ENCODE assay signal across 25 cellular contexts in the genomic region with DNA sequence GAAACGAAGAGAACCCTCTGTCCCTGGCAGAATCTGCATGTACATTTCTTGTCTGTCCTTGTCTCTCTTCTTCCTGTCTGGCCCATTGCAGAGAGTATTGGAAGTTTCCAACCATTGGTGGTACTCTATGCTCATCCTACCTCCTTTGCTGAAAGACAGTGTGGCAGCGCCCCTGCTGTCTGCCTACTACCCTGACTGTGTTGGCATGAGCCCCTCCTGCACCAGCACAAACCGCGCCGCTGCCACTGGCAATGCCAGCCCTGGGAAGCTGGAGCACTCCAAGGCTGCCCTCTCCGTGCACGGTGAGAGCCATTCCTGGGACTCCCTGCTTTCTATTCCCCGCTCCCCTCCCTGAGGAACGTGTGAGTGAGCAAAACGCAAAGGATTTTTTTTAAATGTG.
"Had no signal": no experiment of that assay in that cellular context is flagged by ENCODE, and none has a peak within 500 bp of the region (broad histone marks: within the 10 kb centered on the region; RNA-seq: fewer than 3 reads in every experiment).

No MANE protein-coding gene starts in this region.

- DNase-seq: activated CD4-positive, alpha-beta memory T cell treated with anti-CD3 and anti-CD28 coated beads for 36 hours; activated CD4-positive, alpha-beta T cell treated with anti-CD3 and anti-CD28 coated beads, Interleukin-2, amount 10 ng/mL, durations not matched to agents 7 days and 5 days; activated CD4-positive, CD25-positive, alpha-beta regulatory T cell; activated gamma-delta T cell; activated naive CD4-positive, alpha-beta T cell treated with anti-CD3 and anti-CD28 coated beads for 36 hours; activated T-cell treated with anti-CD3 and anti-CD28 coated beads for 4 hours; activated T-cell treated with anti-CD3 and anti-CD28 coated beads, Interleukin-2, amount 50 U/mL, for 48 hours; aorta; caudate nucleus; MM.1S; NCI-H1105; NCI-H1436; NCI-H1694 treated with DMSO at 0.1 percent for 48 hours; NCI-H2029 treated with DMSO at 0.1 percent for 48 hours; NCI-H446; NCI-H524; PC-3; SIG-M5; T-cell; T-helper 2 cell; T1000 had no signal

- H3K4me1 ChIP-seq: breast epithelium had no signal

- H3K4me3 Mint-ChIP-seq: activated CD4-positive, alpha-beta memory T cell treated with anti-CD3 and anti-CD28 coated beads for 36 hours; activated CD4-positive, alpha-beta T cell treated with anti-CD3 and anti-CD28 coated beads, Interleukin-2, amount 10 ng/mL, durations not matched to agents 7 days and 5 days; activated naive CD4-positive, alpha-beta T cell treated with anti-CD3 and anti-CD28 coated beads for 36 hours; activated naive CD8-positive, alpha-beta T cell; activated T-helper 17 cell treated with anti-CD3 and anti-CD28 coated beads, Interleukin-2, amount 50 U/mL, for 72 hours; T-cell had no signal

- H3K9me3 Mint-ChIP-seq: activated CD4-positive, alpha-beta memory T cell treated with anti-CD3 and anti-CD28 coated beads for 36 hours; activated CD4-positive, alpha-beta T cell treated with anti-CD3 and anti-CD28 coated beads, Interleukin-2, amount 10 ng/mL, durations not matched to agents 7 days and 5 days; activated naive CD4-positive, alpha-beta T cell treated with anti-CD3 and anti-CD28 coated beads for 36 hours; activated T-helper 17 cell treated with anti-CD3 and anti-CD28 coated beads, Interleukin-2, amount 50 U/mL, for 72 hours; T-cell had no signal

- H3K4me3 ChIP-seq: breast epithelium, SK-N-MC had no signal

- H3K9me3 ChIP-seq: breast epithelium had no signal

- H3K27me3 Mint-ChIP-seq: activated CD4-positive, alpha-beta memory T cell treated with anti-CD3 and anti-CD28 coated beads for 36 hours; activated CD4-positive, alpha-beta T cell treated with anti-CD3 and anti-CD28 coated beads, Interleukin-2, amount 10 ng/mL, durations not matched to agents 7 days and 5 days; activated naive CD8-positive, alpha-beta T cell; activated T-helper 17 cell treated with anti-CD3 and anti-CD28 coated beads, Interleukin-2, amount 50 U/mL, for 72 hours; T-cell had no signal

- H3K27me3 ChIP-seq: breast epithelium had no signal

- H3K27ac Mint-ChIP-seq: activated CD4-positive, alpha-beta memory T cell treated with anti-CD3 and anti-CD28 coated beads for 36 hours; activated CD4-positive, alpha-beta T cell treated with anti-CD3 and anti-CD28 coated beads, Interleukin-2, amount 10 ng/mL, durations not matched to agents 7 days and 5 days; activated naive CD4-positive, alpha-beta T cell treated with anti-CD3 and anti-CD28 coated beads for 36 hours; activated naive CD8-positive, alpha-beta T cell; activated T-helper 17 cell treated with anti-CD3 and anti-CD28 coated beads, Interleukin-2, amount 50 U/mL, for 72 hours; T-cell had no signal

- H3K4me1 Mint-ChIP-seq: activated T-helper 17 cell treated with anti-CD3 and anti-CD28 coated beads, Interleukin-2, amount 50 U/mL, for 72 hours; T-cell had no signal

- ATAC-seq: activated T-helper 17 cell treated with anti-CD3 and anti-CD28 coated beads, Interleukin-2, amount 50 U/mL, for 72 hours; PC-3; T-cell had no signal

- H3K27ac ChIP-seq: breast epithelium, SK-N-MC had no signal
